In genomic region chr7:97006146-97006950, GRCh38 we compare ENCODE assay signal across 8 cellular contexts. TPM values are rescaled to one million over a fixed set of nuclear protein-coding genes. Genes with fewer than 3 reads are reported as not detected.
A peak's percentile ranks its signal among the peaks of the same experiment; 100 is the strongest.
DNase-seq lines count a peak whose midpoint lies in the region; ATAC-seq and TF ChIP-seq lines count a peak whose summit lies in the region.

No MANE protein-coding gene starts in this region.

- H3K27ac Mint-ChIP-seq in activated naive CD8-positive, alpha-beta T cell treated with anti-CD3 and anti-CD28 coated beads, Interleukin-2, amount 10 ng/mL, durations not matched to agents 7 days and 5 days, result no peak overlapping the region

- H3K9me3 ChIP-seq in HEK293 (ENCODE audit: control insufficient read depth, insufficient read depth, low read depth, low read length) (no peaks in the 10 kb centered on the region), iPS DF 6.9 (ENCODE audit: control insufficient read depth, insufficient read depth, low read length) (no peaks in the 10 kb centered on the region)

- CTCF ChIA-PET in HEK293 (lab: Yijun Ruan, JAX), result interaction anchor here (1.2 to 4.8 kb wide), 4 partner anchors 10 to 20 kb away, joined by 3 to 19 read pairs (median 5); no protein-coding TSS in a partner anchor

- H3K27ac ChIP-seq in HEK293 (ENCODE audit: extremely low read depth, low read depth, low read length) (peak overlapping the region; percentile 84), iPS DF 6.9 (ENCODE audit: low read length) (no peak overlapping the region)

- peaks cover 3% of the 10 kb centered on the region for H3K9me3 Mint-ChIP-seq in activated naive CD8-positive, alpha-beta T cell treated with anti-CD3 and anti-CD28 coated beads, Interleukin-2, amount 10 ng/mL, durations not matched to agents 7 days and 5 days

- H3K27me3 ChIP-seq in iPS DF 6.9 (ENCODE audit: control insufficient read depth, insufficient read depth, low read length), result peaks cover 73% of the 10 kb centered on the region

- TF ChIP-seq CTCF in HEK293 (tag by site-specific recombination; IDR thresholded peaks at IDR 0.05), result peak; percentile 90

- peaks cover 85% of the 10 kb centered on the region for H3K27me3 Mint-ChIP-seq in activated naive CD8-positive, alpha-beta T cell treated with anti-CD3 and anti-CD28 coated beads, Interleukin-2, amount 10 ng/mL, durations not matched to agents 7 days and 5 days

- H3K4me1 ChIP-seq in HEK293 (ENCODE audit: control insufficient read depth, insufficient read depth, low read length) (peaks cover 3% of the 10 kb centered on the region; the same call in 1 of the 2 replicates), iPS DF 6.9 (ENCODE audit: control insufficient read depth, insufficient read depth, low read length) (peaks cover 3% of the 10 kb centered on the region; the same call in 1 of the 2 replicates)

- DNase-seq in DMS53 treated with DMSO at 0.1 percent for 48 hours (lab: John Stamatoyannopoulos, UW; ENCODE audit: unreplicated experiment) (peak; percentile 83), NCI-H2171 (lab: John Stamatoyannopoulos, UW) (peak; percentile 50), iPS DF 6.9 (ENCODE audit: low read depth, low spot score) (no peak), EL (no peak), globus pallidus (ENCODE audit: low spot score) (no peak)
- DNase-seq in activated naive CD8-positive, alpha-beta T cell treated with anti-CD3 and anti-CD28 coated beads, Interleukin-2, amount 10 ng/mL, durations not matched to agents 7 days and 5 days, result peak; percentile 74
- peak; percentile 28 for DNase-seq in stimulated activated CD4-positive, alpha-beta T cell treated with anti-CD3 and anti-CD28 coated beads, Interleukin-1b, Interleukin-23, amount 100 ng/mL, for 48 hours

- H3K36me3 ChIP-seq in HEK293 (ENCODE audit: control insufficient read depth in 2 of 2, insufficient read depth in 1 of 2, low read length in 2 of 2) (peaks cover 15 to 18% of the 10 kb centered on the region in 2 experiments), iPS DF 6.9 (ENCODE audit: control insufficient read depth, insufficient read depth, low read length) (no peaks in the 10 kb centered on the region)

- H3K4me3 ChIP-seq in HEK293 (ENCODE audit: low read depth, low read length) (peak overlapping the region; percentile 72), iPS DF 6.9 (ENCODE audit: low read length) (peak overlapping the region; percentile 29; the same call in 1 of the 2 replicates)

- no peaks in the 10 kb centered on the region for H3K36me3 Mint-ChIP-seq in activated naive CD8-positive, alpha-beta T cell treated with anti-CD3 and anti-CD28 coated beads, Interleukin-2, amount 10 ng/mL, durations not matched to agents 7 days and 5 days

- WGBS in iPS DF 6.9 (ENCODE audit: insufficient coverage, insufficient read length), result no CpG with 5 or more reads among the region's 79 CpGs

- peaks cover 9% of the 10 kb centered on the region for H3K4me1 Mint-ChIP-seq in activated naive CD8-positive, alpha-beta T cell treated with anti-CD3 and anti-CD28 coated beads, Interleukin-2, amount 10 ng/mL, durations not matched to agents 7 days and 5 days

- POLR2A ChIA-PET in HEK293 (lab: Yijun Ruan, JAX), result interaction anchor here (0.6 to 2.9 kb wide), 9 partner anchors 10 to 555 kb away, joined by 3 to 44 read pairs (median 6); partner anchors contain the start of gene DLX5
- POLR2A ChIA-PET in activated naive CD8-positive, alpha-beta T cell treated with anti-CD3 and anti-CD28 coated beads, Interleukin-2, amount 10 ng/mL, durations not matched to agents 7 days and 5 days (lab: Charles Lee), result no interaction called here

- ATAC-seq in activated naive CD8-positive, alpha-beta T cell treated with anti-CD3 and anti-CD28 coated beads, Interleukin-2, amount 10 ng/mL, durations not matched to agents 7 days and 5 days (ENCODE audit: low read depth), result peak; percentile 70

- peak overlapping the region; percentile 75 for H3K4me3 Mint-ChIP-seq in activated naive CD8-positive, alpha-beta T cell treated with anti-CD3 and anti-CD28 coated beads, Interleukin-2, amount 10 ng/mL, durations not matched to agents 7 days and 5 days

TF ChIP-seq in HEK293, 187 proteins besides CTCF, POLR2A, EP300 and RAD21 (continues in another document):
- no peak for TF ChIP-seq ZNF48 (tag by site-specific recombination; IDR thresholded peaks at IDR 0.05)
- peak; percentile 36; the same call in 1 of the 2 replicates for TF ChIP-seq GLIS1 (tag by site-specific recombination; IDR thresholded peaks at IDR 0.05)
- peak; percentile 98 for TF ChIP-seq ZBTB20 (tag by site-specific recombination; IDR thresholded peaks at IDR 0.05)
- TF ChIP-seq ZNF776 (tag by site-specific recombination; IDR thresholded peaks at IDR 0.05; ENCODE audit: borderline replicate concordance), result no peak
- TF ChIP-seq ZNF266 (tag by site-specific recombination; IDR thresholded peaks at IDR 0.05; ENCODE audit: low read depth), result no peak
- no peak for TF ChIP-seq ZSCAN23 (tag by site-specific recombination; IDR thresholded peaks at IDR 0.05)
- TF ChIP-seq ZNF560 (tag by site-specific recombination; IDR thresholded peaks at IDR 0.05; ENCODE audit: borderline replicate concordance), result no peak
- no peak for TF ChIP-seq ZNF660 (tag by site-specific recombination; IDR thresholded peaks at IDR 0.05)
- no peak for TF ChIP-seq ZNF654 (tag by site-specific recombination; IDR thresholded peaks at IDR 0.05; ENCODE audit: low read depth)
- TF ChIP-seq HOXD13 (CRISPR knock-in tag; IDR thresholded peaks at IDR 0.05; ENCODE audit: borderline replicate concordance), result no peak
- no peak for TF ChIP-seq ZNF350 (tag by site-specific recombination; IDR thresholded peaks at IDR 0.05)
- TF ChIP-seq ZNF747 (tag by site-specific recombination; IDR thresholded peaks at IDR 0.05), result no peak
- 0 out of 2 replicates have a peak, but pooled peaks have one; percentile 26 for TF ChIP-seq GLI4 (tag by site-specific recombination; IDR thresholded peaks at IDR 0.05)
- peak; percentile 62 for TF ChIP-seq ZNF335 (tag by site-specific recombination; conservative IDR thresholded peaks at IDR 0.05)
- TF ChIP-seq ZNF600 (tag by site-specific recombination; IDR thresholded peaks at IDR 0.05), result peak; percentile 97
- peak; percentile 82 for TF ChIP-seq SP2 (tag by site-specific recombination; IDR thresholded peaks at IDR 0.05)
- TF ChIP-seq MYNN (tag by site-specific recombination; IDR thresholded peaks at IDR 0.05; ENCODE audit: borderline replicate concordance), result no peak
- TF ChIP-seq ATF2 (tag by site-specific recombination; IDR thresholded peaks at IDR 0.05; ENCODE audit: low read depth), result no peak
- TF ChIP-seq GFI1B (tag by site-specific recombination; IDR thresholded peaks at IDR 0.05), result no peak
- TF ChIP-seq EGR2 (tag by site-specific recombination; IDR thresholded peaks at IDR 0.05; ENCODE audit: low read depth), result peak; percentile 78; the same call in 1 of the 2 replicates
- TF ChIP-seq ZNF214 (tag by site-specific recombination; IDR thresholded peaks at IDR 0.05; ENCODE audit: borderline replicate concordance), result no peak
- TF ChIP-seq ZNF626 (tag by site-specific recombination; IDR thresholded peaks at IDR 0.05), result no peak
- TF ChIP-seq HIC1 (tag by site-specific recombination; IDR thresholded peaks at IDR 0.05), result no peak
- TF ChIP-seq KLF8 (tag by site-specific recombination; IDR thresholded peaks at IDR 0.05), result peak; percentile 25; the same call in 1 of the 2 replicates
- no peak for TF ChIP-seq ZNF223 (tag by site-specific recombination; IDR thresholded peaks at IDR 0.05)
- peak; percentile 57; the same call in 1 of the 2 replicates for TF ChIP-seq KLF17 (tag by site-specific recombination; IDR thresholded peaks at IDR 0.05)

RNA-seq across cellular contexts. Expression of gene DLX6, which starts 1.0 kb away (rescaled TPM):
- total RNA-seq in activated naive CD8-positive, alpha-beta T cell treated with anti-CD3 and anti-CD28 coated beads, Interleukin-2, amount 10 ng/mL, durations not matched to agents 7 days and 5 days, result not detected

RNA-seq across cellular contexts. Expression of gene DLX5, which starts 18.3 kb away (rescaled TPM):
- total RNA-seq in activated naive CD8-positive, alpha-beta T cell treated with anti-CD3 and anti-CD28 coated beads, Interleukin-2, amount 10 ng/mL, durations not matched to agents 7 days and 5 days, result not detected

Comparison
In these comparisons a context has a peak if more than half of its experiments do, and no peak if none do; other contexts are left out.
1. DNase-seq: peak in DMS53 treated with DMSO at 0.1 percent for 48 hours (single experiment), NCI-H2171 (single experiment), activated naive CD8-positive, alpha-beta T cell treated with anti-CD3 and anti-CD28 coated beads, Interleukin-2, amount 10 ng/mL, durations not matched to agents 7 days and 5 days (single experiment) and stimulated activated CD4-positive, alpha-beta T cell treated with anti-CD3 and anti-CD28 coated beads, Interleukin-1b, Interleukin-23, amount 100 ng/mL, for 48 hours (single experiment); none in iPS DF 6.9 (single experiment), EL (single experiment) and globus pallidus (single experiment).